Comparison of ENCODE assay signal across 11 cellular contexts in the genomic region with DNA sequence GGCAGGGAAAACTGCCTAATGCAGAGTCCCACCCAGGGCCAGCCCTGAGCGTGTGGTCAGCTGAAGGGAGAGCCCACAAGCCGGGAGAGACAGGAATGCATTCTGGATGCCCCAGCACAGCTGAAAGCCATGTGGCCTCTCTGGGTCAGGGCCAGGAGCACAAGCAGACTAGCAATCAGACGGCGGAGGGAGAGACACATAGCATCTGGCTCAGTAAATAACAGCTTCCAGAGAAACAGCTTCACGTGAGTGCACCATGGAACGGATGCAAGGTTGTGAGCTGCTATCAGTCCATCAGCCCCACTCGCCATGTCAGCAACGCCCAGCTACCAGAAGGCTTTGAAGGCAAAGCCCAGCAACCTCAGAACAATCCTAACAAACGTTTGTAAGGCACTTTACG. TPM values are rescaled to one million over a fixed set of nuclear protein-coding genes. Genes with fewer than 3 reads are reported as not detected.
DNase-seq lines count a peak whose midpoint lies in the region; ATAC-seq and TF ChIP-seq lines count a peak whose summit lies in the region.
"Had no signal": no experiment of that assay in that cellular context is flagged by ENCODE, and none has a peak within 500 bp of the region (broad histone marks: within the 10 kb centered on the region; RNA-seq: fewer than 3 reads in every experiment).

No MANE protein-coding gene starts in this region.

- H2BK15ac ChIP-seq in IMR-90 (ENCODE audit: low read depth, low read length) = no peak overlapping the region; the same call in 2 of the 3 replicates

- intact Hi-C loops in IMR-90 (cut with micrococcal nuclease) (no loop called here), testis (cut with DNase I; ENCODE audit: low total_unique reads) (no loop called here)

- no peak overlapping the region for H3K9ac ChIP-seq in IMR-90 (ENCODE audit: low read depth, low read length)

- H4K8ac ChIP-seq in IMR-90 (ENCODE audit: low read depth in 2 of 2, low read length in 2 of 2) = no peak overlapping the region

- no peak overlapping the region for H3K23ac ChIP-seq in IMR-90 (ENCODE audit: low read depth, low read length)

- peak overlapping the region; percentile 84 for H2AFZ ChIP-seq in IMR-90 (replicated peaks; ENCODE audit: low read length, poor library complexity)

- no peak overlapping the region for H3K4me3 ChIP-seq in IMR-90 (ENCODE audit: insufficient read depth, low read depth, low read length)
- H3K4me3 ChIP-seq in testis = no peak overlapping the region

- H3K27me3 ChIP-seq in IMR-90 (ENCODE audit: control insufficient read depth, insufficient read depth, low read length) (peaks cover 15% of the 10 kb centered on the region), testis (no peaks in the 10 kb centered on the region)

- H3K56ac ChIP-seq in IMR-90 (ENCODE audit: extremely low read depth, insufficient read depth, low read length) = no peak overlapping the region

- H3K4me2 ChIP-seq in IMR-90 (ENCODE audit: low read depth, low read length) = no peak overlapping the region; the same call in 1 of the 2 replicates

- H3K36me3 ChIP-seq in IMR-90 (ENCODE audit: control insufficient read depth, insufficient read depth, low read length) = no peaks in the 10 kb centered on the region
- H3K36me3 ChIP-seq in testis (ENCODE audit: low read depth, missing control alignments) = no peaks in the 10 kb centered on the region

- WGBS in IMR-90 (ENCODE audit: extremely low coverage in 2 of 2, insufficient read length in 1 of 2), 2 experiments = 7% methylated on average over 5 of the region's 10 CpGs; no CpG with 5 or more reads in 1 of the 2 experiments
- WGBS in testis, 2 donors = 44 to 54% methylated on average over 10 of the region's 10 CpGs

- BruUV-seq in IMR-90 (replicated peaks; lab: Mats Ljungman, UMichigan) = no TSS peak

- H3K9me3 ChIP-seq in IMR-90 (ENCODE audit: control insufficient read depth, insufficient read depth, low read length) (no peaks in the 10 kb centered on the region), testis (no peaks in the 10 kb centered on the region)

- H3K4me1 ChIP-seq in IMR-90 (ENCODE audit: control insufficient read depth, insufficient read depth, low read length) (peaks cover 8% of the 10 kb centered on the region), testis (peaks cover 8% of the 10 kb centered on the region)

- H2BK120ac ChIP-seq in IMR-90 (ENCODE audit: low read depth, low read length) = peak overlapping the region; percentile 3; the same call in 1 of the 2 replicates

- H2AK9ac ChIP-seq in IMR-90 (replicated peaks; ENCODE audit: low read depth, low read length, poor library complexity) = no peak overlapping the region

- in situ Hi-C loops in IMR-90 (cut with MboI; ENCODE audit: low sequenced_read_pairs) = no loop called here

- POLR2A ChIA-PET in IMR-90 (lab: Charles Lee; ENCODE audit: unreplicated experiment) = no interaction called here

- H3K14ac ChIP-seq in IMR-90 (replicated peaks; ENCODE audit: low read depth, low read length) = 0 out of 2 replicates have a peak overlapping the region, but pooled peaks have one; percentile 14

- TF ChIP-seq CTCF in IMR-90 (conservative IDR thresholded peaks at IDR 0.05; ENCODE audit: low read depth, low read length) (no peak), testis (IDR thresholded peaks at IDR 0.05) (no peak)

- H3K4ac ChIP-seq in IMR-90 (ENCODE audit: low read depth, low read length) = peak overlapping the region; percentile 90; the same call in 1 of the 2 replicates

- no peak for TF ChIP-seq RAD21 in IMR-90 (IDR thresholded peaks at IDR 0.05; ENCODE audit: low read length)

- no peaks in the 10 kb centered on the region for H3K79me1 ChIP-seq in IMR-90 (ENCODE audit: low read depth in 1 of 2, low read length in 2 of 2)

- H4K91ac ChIP-seq in IMR-90 (ENCODE audit: insufficient read depth, low read depth, low read length) = no peak overlapping the region

- peaks cover 17% of the 10 kb centered on the region for H3K9me1 ChIP-seq in IMR-90 (ENCODE audit: insufficient read depth, low read length)

- DNase-seq in IMR-90 (peak; percentile 82), cerebellum (ENCODE audit: low spot score) (peak; percentile 11), left kidney (ENCODE audit: low read depth, low spot score) (peak; percentile 57), testis (peak; percentile 69), HT-29 (ENCODE audit: low spot score) (no peak)
- DNase-seq in activated CD4-positive, alpha-beta T cell treated with anti-CD3 and anti-CD28 coated beads, Interleukin-2, amount 50 U/mL, for 4 hours = no peak
- DNase-seq: activated CD4-positive, CD25-positive, alpha-beta regulatory T cell treated with anti-CD3 and anti-CD28 coated beads, Interleukin-2, amount 50 U/mL, for 72 hours; kidney glomerular epithelial cell; NCI-H2081 had no signal

- no peak overlapping the region for H2AK5ac ChIP-seq in IMR-90 (ENCODE audit: low read depth, low read length)

- TF ChIP-seq POLR2A in IMR-90 (IDR thresholded peaks at IDR 0.05; ENCODE audit: low read depth, low read length) = no peak
- no peak for TF ChIP-seq POLR2A in testis (IDR thresholded peaks at IDR 0.05)

- H3K18ac ChIP-seq in IMR-90 (ENCODE audit: low read depth, low read length) = no peak overlapping the region

- ATAC-seq in IMR-90 (ENCODE audit: low read depth) = peak; percentile 97
- no peak for ATAC-seq in GM21381 (IDR thresholded peaks at IDR 0.05; ENCODE audit: unreplicated experiment)
- no peak for ATAC-seq in GM18519 (IDR thresholded peaks at IDR 0.05; ENCODE audit: low FRiP score, unreplicated experiment)

- CTCF ChIA-PET in IMR-90 (lab: Yijun Ruan, JAX) = interaction anchor here (0.5 to 1.3 kb wide), 5 partner anchors 12 to 96 kb away, joined by 3 to 4 read pairs (median 3); no protein-coding TSS in a partner anchor

- H2BK20ac ChIP-seq in IMR-90 (ENCODE audit: low read depth, low read length) = peak overlapping the region; percentile 9; the same call in 1 of the 2 replicates

- no peak overlapping the region for H4K5ac ChIP-seq in IMR-90 (ENCODE audit: low read depth, low read length)

- H3K27ac ChIP-seq in IMR-90 (ENCODE audit: insufficient read depth, low read length) (no peak overlapping the region), testis (no peak overlapping the region)

- H2BK5ac ChIP-seq in IMR-90 (ENCODE audit: low read depth, low read length, poor library complexity, severe bottlenecking) = no peak overlapping the region

- H4K20me1 ChIP-seq in IMR-90 (ENCODE audit: insufficient read depth, low read length) = no peaks in the 10 kb centered on the region

- dilution Hi-C loops in IMR-90 (cut with HindIII; ENCODE audit: low sequenced_read_pairs, unreplicated experiment) = no loop called here

TF ChIP-seq in IMR-90, 13 proteins besides CTCF, POLR2A, EP300 and RAD21:
- TF ChIP-seq MAZ (IDR thresholded peaks at IDR 0.05; ENCODE audit: borderline replicate concordance, low read depth, low read length) (no peak), MXI1 (IDR thresholded peaks at IDR 0.05; ENCODE audit: borderline replicate concordance, low read depth, low read length) (peak; percentile 86; the same call in 1 of the 2 replicates), RCOR1 (IDR thresholded peaks at IDR 0.05; ENCODE audit: insufficient replicate concordance, low read length) (no peak), FOS (IDR thresholded peaks at IDR 0.05; ENCODE audit: low read depth, low read length) (no peak), NFE2L2 (IDR thresholded peaks at IDR 0.05; ENCODE audit: low read depth, low read length) (no peak), BHLHE40 (IDR thresholded peaks at IDR 0.05; ENCODE audit: low read depth, low read length) (peak; percentile 72), CHD1 (IDR thresholded peaks at IDR 0.05; ENCODE audit: low read depth, low read length) (no peak)
- TF ChIP-seq, protein P1, sequence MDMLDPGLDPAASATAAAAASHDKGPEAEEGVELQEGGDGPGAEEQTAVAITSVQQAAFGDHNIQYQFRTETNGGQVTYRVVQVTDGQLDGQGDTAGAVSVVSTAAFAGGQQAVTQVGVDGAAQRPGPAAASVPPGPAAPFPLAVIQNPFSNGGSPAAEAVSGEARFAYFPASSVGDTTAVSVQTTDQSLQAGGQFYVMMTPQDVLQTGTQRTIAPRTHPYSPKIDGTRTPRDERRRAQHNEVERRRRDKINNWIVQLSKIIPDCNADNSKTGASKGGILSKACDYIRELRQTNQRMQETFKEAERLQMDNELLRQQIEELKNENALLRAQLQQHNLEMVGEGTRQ (IDR thresholded peaks at IDR 0.05; ENCODE audit: low read depth, low read length) = peak; percentile 67
- TF ChIP-seq, protein P2, sequence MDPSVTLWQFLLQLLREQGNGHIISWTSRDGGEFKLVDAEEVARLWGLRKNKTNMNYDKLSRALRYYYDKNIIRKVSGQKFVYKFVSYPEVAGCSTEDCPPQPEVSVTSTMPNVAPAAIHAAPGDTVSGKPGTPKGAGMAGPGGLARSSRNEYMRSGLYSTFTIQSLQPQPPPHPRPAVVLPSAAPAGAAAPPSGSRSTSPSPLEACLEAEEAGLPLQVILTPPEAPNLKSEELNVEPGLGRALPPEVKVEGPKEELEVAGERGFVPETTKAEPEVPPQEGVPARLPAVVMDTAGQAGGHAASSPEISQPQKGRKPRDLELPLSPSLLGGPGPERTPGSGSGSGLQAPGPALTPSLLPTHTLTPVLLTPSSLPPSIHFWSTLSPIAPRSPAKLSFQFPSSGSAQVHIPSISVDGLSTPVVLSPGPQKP (IDR thresholded peaks at IDR 0.05; ENCODE audit: borderline replicate concordance, low read depth, low read length) = no peak

RNA-seq across cellular contexts. Expression of a gene that starts 28.2 kb away (rescaled TPM):
- total RNA-seq in IMR-90 (2012; rRNA removed) (63.9 and 72.1 TPM in 2 replicates), cerebellum (87.2 TPM), testis (10 to 100 TPM; 63.5 to 91.1 TPM)
- polyA plus RNA-seq in IMR-90 (2012; rRNA removed) (66.4 and 74.6 TPM in 2 replicates), testis (ENCODE audit: insufficient read depth, low read depth, low replicate concordance) (132 TPM)
- 27.2 and 37.7 TPM in 2 replicates for polyA plus RNA-seq in IMR-90 (2012; cell fraction: cytosol; rRNA removed)
- polyA plus RNA-seq in IMR-90 (2012; cell fraction: nucleus; rRNA removed; ENCODE audit: low replicate concordance) = 34.4 and 64.6 TPM in 2 replicates
- total RNA-seq in HT-29 (2014; rRNA removed; shearing (Covaris generic)) = 126 and 132 TPM in 2 replicates

RNA-seq across cellular contexts. Expression of a gene that starts 30.4 kb away (rescaled TPM):
- 3.9 and 5.4 TPM in 2 replicates for total RNA-seq in IMR-90 (2012; rRNA removed)
- 8.5 and 10.8 TPM in 2 replicates for polyA plus RNA-seq in IMR-90 (2012; rRNA removed)
- 6.0 and 8.5 TPM in 2 replicates for polyA plus RNA-seq in IMR-90 (2012; cell fraction: cytosol; rRNA removed)
- 6.6 and 12.7 TPM in 2 replicates for polyA plus RNA-seq in IMR-90 (2012; cell fraction: nucleus; rRNA removed; ENCODE audit: low replicate concordance)
- total RNA-seq in cerebellum = 0.09 TPM
- total RNA-seq in testis = 1 to 10 TPM; 1.4 to 2.9 TPM
- 3.7 TPM for polyA plus RNA-seq in testis (ENCODE audit: insufficient read depth, low read depth, low replicate concordance)
- 15.3 and 15.4 TPM in 2 replicates for total RNA-seq in HT-29 (2014; rRNA removed; shearing (Covaris generic))

Comparison
In these comparisons a context has a peak if more than half of its experiments do, and no peak if none do; other contexts are left out.
1. DNase-seq: peak in IMR-90 (single experiment), cerebellum (single experiment), left kidney (single experiment) and testis (single experiment); none in activated CD4-positive, alpha-beta T cell treated with anti-CD3 and anti-CD28 coated beads, Interleukin-2, amount 50 U/mL, for 4 hours (0 of 2) and HT-29 (single experiment).